In genomic region chr3:4493008-4493930, GRCh38 we compare ENCODE assay signal across 1 cellular context.
TF ChIP-seq lines count a peak whose summit lies in the region.

TSS of gene ITPR1 (plus strand) at chr3:4493348. CDS start at chr3:4516492, 23,144 bp downstream.

TF ChIP-seq in HepG2, 621 proteins besides CTCF, POLR2A, EP300 and RAD21 (continued from another document and continues in another):
- TF ChIP-seq ZMYM2 (CRISPR knock-in tag; IDR thresholded peaks at IDR 0.05) (no peak), PATZ1 (CRISPR knock-in tag; IDR thresholded peaks at IDR 0.05) (no peak; the same call in 1 of the 2 replicates), STAG1 (CRISPR knock-in tag; IDR thresholded peaks at IDR 0.05) (0 out of 2 replicates have a peak, but pooled peaks have one; percentile 3), REL (CRISPR knock-in tag; conservative IDR thresholded peaks at IDR 0.05) (0 out of 2 replicates have a peak, but pooled peaks have one; percentile 47), DBP (CRISPR knock-in tag; IDR thresholded peaks at IDR 0.05; ENCODE audit: not compliant biosample characterization) (no peak), ZNF354B (CRISPR knock-in tag; IDR thresholded peaks at IDR 0.05) (no peak), PAX8 (CRISPR knock-in tag; IDR thresholded peaks at IDR 0.05; ENCODE audit: borderline replicate concordance) (no peak), ZNF878 (CRISPR knock-in tag; IDR thresholded peaks at IDR 0.05) (no peak), ZNF256 (CRISPR knock-in tag; conservative IDR thresholded peaks at IDR 0.05) (no peak), ETV6 (CRISPR knock-in tag; conservative IDR thresholded peaks at IDR 0.05) (no peak), GFI1 (CRISPR knock-in tag; IDR thresholded peaks at IDR 0.05; ENCODE audit: borderline replicate concordance) (peak; percentile 63; the same call in 1 of the 2 replicates), KMT2A (CRISPR knock-in tag; IDR thresholded peaks at IDR 0.05) (no peak), STAT6 (CRISPR knock-in tag; IDR thresholded peaks at IDR 0.05; ENCODE audit: borderline replicate concordance) (no peak; the same call in 1 of the 2 replicates), KLF13 (CRISPR knock-in tag; IDR thresholded peaks at IDR 0.05) (no peak), ZNF747 (CRISPR knock-in tag; IDR thresholded peaks at IDR 0.05; ENCODE audit: borderline replicate concordance) (peak; percentile 49; the same call in 1 of the 2 replicates), CREB3 (CRISPR knock-in tag; IDR thresholded peaks at IDR 0.05) (no peak), ZNF337 (CRISPR knock-in tag; IDR thresholded peaks at IDR 0.05; ENCODE audit: borderline replicate concordance, low read depth) (no peak), HMGXB3 (CRISPR knock-in tag; IDR thresholded peaks at IDR 0.05; ENCODE audit: borderline replicate concordance) (peak; percentile 58; the same call in 1 of the 2 replicates), POLR2G (IDR thresholded peaks at IDR 0.05; ENCODE audit: low read depth, low read length) (peak; percentile 98), SALL2 (CRISPR knock-in tag; IDR thresholded peaks at IDR 0.05) (peak; percentile 89), MLXIP (CRISPR knock-in tag; IDR thresholded peaks at IDR 0.05; ENCODE audit: borderline replicate concordance) (no peak), NR3C1 (CRISPR knock-in tag; IDR thresholded peaks at IDR 0.05) (no peak), HNRNPUL1 (IDR thresholded peaks at IDR 0.05; ENCODE audit: low read depth, low read length) (no peak), ZMAT3 (CRISPR knock-in tag; conservative IDR thresholded peaks at IDR 0.05) (no peak), ZSCAN22 (CRISPR knock-in tag; IDR thresholded peaks at IDR 0.05) (no peak), ZNF512B (CRISPR knock-in tag; IDR thresholded peaks at IDR 0.05; ENCODE audit: borderline replicate concordance) (no peak), ZNF329 (CRISPR knock-in tag; IDR thresholded peaks at IDR 0.05; ENCODE audit: low read depth) (no peak), REST (IDR thresholded peaks at IDR 0.05; ENCODE audit: borderline replicate concordance in 1 of 2, low read depth in 1 of 2, low read length in 2 of 2) (peak in 1 of 2 experiments; percentile 85; a peak in 2 of 4 replicates), ZBTB34 (CRISPR knock-in tag; IDR thresholded peaks at IDR 0.05) (no peak), ARNT (IDR thresholded peaks at IDR 0.05) (no peak)
